ENCODE assay signal across 8 cellular contexts in genomic region chr10:32377458-32378370, GRCh38. TPM values are rescaled to one million over a fixed set of nuclear protein-coding genes. Genes with fewer than 3 reads are reported as not detected.
DNase-seq lines count a peak whose midpoint lies in the region; ATAC-seq and TF ChIP-seq lines count a peak whose summit lies in the region.

No MANE protein-coding gene starts in this region.

- H3K4me1 ChIP-seq in heart left ventricle (peaks cover 0 to 37% (median 17%) of the 10 kb centered on the region in 12 donors), psoas muscle (peaks cover 39% of the 10 kb centered on the region)

- peak; percentile 11 for ATAC-seq in activated naive CD8-positive, alpha-beta T cell treated with anti-CD3 and anti-CD28 coated beads, Interleukin-2, amount 50 U/mL, for 24 hours
- ATAC-seq in heart left ventricle (peak in 2 of 4 donors; percentile 25 to 32), psoas muscle (peak in 3 of 4 donors; percentile 31 to 56 (median 52)), HG02763 (IDR thresholded peaks at IDR 0.05; ENCODE audit: unreplicated experiment) (no peak)

- H3K36me3 ChIP-seq in heart left ventricle (no peaks in the 10 kb centered on the region), psoas muscle (ENCODE audit: insufficient read depth in 1 of 2, low read depth in 1 of 2) (no peaks in the 10 kb centered on the region)

- H3K9me3 ChIP-seq in heart left ventricle (peaks cover 0 to 7% (median 0%) of the 10 kb centered on the region in 12 donors), psoas muscle (no peaks in the 10 kb centered on the region)

- TF ChIP-seq POLR2A in heart left ventricle (IDR thresholded peaks at IDR 0.05), result no peak

- TF ChIP-seq CTCF in heart left ventricle (IDR thresholded peaks at IDR 0.05) (peak in 8 of 12 donors; percentile 9 to 60 (median 36)), psoas muscle (IDR thresholded peaks at IDR 0.05) (peak; percentile 25)

- 0 to 1% (median 1%) methylated on average over 7 of the region's 7 CpGs for WGBS in heart left ventricle, 4 donors
- 0 to 1% (median 0%) methylated on average over 7 of the region's 7 CpGs for WGBS in psoas muscle, 3 donors

- no peaks in the 10 kb centered on the region for H3K9me3 Mint-ChIP-seq in activated naive CD8-positive, alpha-beta T cell treated with anti-CD3 and anti-CD28 coated beads, Interleukin-2, amount 50 U/mL, for 24 hours

- no peaks in the 10 kb centered on the region for H3K27me3 ChIP-seq in heart left ventricle
- H3K27me3 ChIP-seq in psoas muscle (ENCODE audit: insufficient read depth in 3 of 3, low read length in 2 of 3), result no peaks in the 10 kb centered on the region

- intact Hi-C loops in heart left ventricle (cut with DNase I) (loop anchor here in 7 of 10 donors (1.0 to 10.0 kb wide), 6 partner anchors 31 to 323 kb away; partner anchors contain the start of genes CCDC7 (in 7 of the 7), KIF5B (in 2 of the 7) and EPC1 (in 1 of the 7)), psoas muscle (cut with DNase I) (loop anchor here in 1 of 2 donors (2.0 kb wide), 2 partner anchors 31 to 69 kb away; partner anchors contain the start of genes CCDC7 and EPC1)

- peaks cover 33% of the 10 kb centered on the region for H3K4me1 Mint-ChIP-seq in activated naive CD8-positive, alpha-beta T cell treated with anti-CD3 and anti-CD28 coated beads, Interleukin-2, amount 50 U/mL, for 24 hours

- H3K4me3 ChIP-seq in heart left ventricle, result peak overlapping the region; percentile 35 to 78 (median 69)
- peak overlapping the region; percentile 69 for H3K4me3 ChIP-seq in psoas muscle

- H3K27me3 Mint-ChIP-seq in activated naive CD8-positive, alpha-beta T cell treated with anti-CD3 and anti-CD28 coated beads, Interleukin-2, amount 50 U/mL, for 24 hours, result no peaks in the 10 kb centered on the region

- no peak overlapping the region for H3K27ac Mint-ChIP-seq in activated naive CD8-positive, alpha-beta T cell treated with anti-CD3 and anti-CD28 coated beads, Interleukin-2, amount 50 U/mL, for 24 hours

- H3K27ac ChIP-seq in heart left ventricle (peak overlapping the region; percentile 52 to 94 (median 82)), psoas muscle (peak overlapping the region; percentile 80)

- peak; percentile 13 to 22 for DNase-seq in activated CD4-positive, alpha-beta T cell treated with anti-CD3 and anti-CD28 coated beads for 4 hours
- no peak for DNase-seq in activated CD4-positive, alpha-beta T cell treated with anti-CD3 and anti-CD28 coated beads, Interleukin-2, amount 50 U/mL, for 48 hours
- DNase-seq in H4 (ENCODE audit: low spot score), result peak; percentile 7
- DNase-seq in NCI-H2171 treated with DMSO at 0.1 percent for 48 hours (lab: John Stamatoyannopoulos, UW), result peak; percentile 63
- DNase-seq in activated naive CD8-positive, alpha-beta T cell treated with anti-CD3 and anti-CD28 coated beads, Interleukin-2, amount 50 U/mL, for 24 hours, result no peak
- DNase-seq in heart left ventricle, result peak in 2 of 5 donors; percentile 34 to 45
- DNase-seq in psoas muscle, result no peak

- no peak overlapping the region for H3K4me3 Mint-ChIP-seq in activated naive CD8-positive, alpha-beta T cell treated with anti-CD3 and anti-CD28 coated beads, Interleukin-2, amount 50 U/mL, for 24 hours

- no peaks in the 10 kb centered on the region for H3K36me3 Mint-ChIP-seq in activated naive CD8-positive, alpha-beta T cell treated with anti-CD3 and anti-CD28 coated beads, Interleukin-2, amount 50 U/mL, for 24 hours (ENCODE audit: low read depth)

RNA-seq across cellular contexts. Expression of gene EPC1, which starts 30.8 kb away (rescaled TPM):
- 8.2 and 9.4 TPM in 2 replicates for total RNA-seq in H4 (2014; rRNA removed; shearing (Covaris generic))
- total RNA-seq in heart left ventricle, result 10 to 100 TPM; 13.0 to 26.3 (median 19.2) TPM
- 10 to 100 TPM; 10.9 to 11.0 TPM for polyA plus RNA-seq in heart left ventricle
- 10 to 100 TPM; 20.7 to 37.1 (median 27.1) TPM for total RNA-seq in psoas muscle
- 10 to 100 TPM; 19.5 to 27.3 (median 20.7) TPM for polyA plus RNA-seq in psoas muscle

Comparison
In these comparisons a context has a peak if more than half of its experiments do, and no peak if none do; other contexts are left out.
1. DNase-seq: peak in activated CD4-positive, alpha-beta T cell treated with anti-CD3 and anti-CD28 coated beads for 4 hours (2 of 2), H4 (single experiment) and NCI-H2171 treated with DMSO at 0.1 percent for 48 hours (single experiment); none in activated CD4-positive, alpha-beta T cell treated with anti-CD3 and anti-CD28 coated beads, Interleukin-2, amount 50 U/mL, for 48 hours (0 of 2), activated naive CD8-positive, alpha-beta T cell treated with anti-CD3 and anti-CD28 coated beads, Interleukin-2, amount 50 U/mL, for 24 hours (single experiment) and psoas muscle (0 of 2).